In genomic region chr3:146953523-146954125, GRCh38 we compare ENCODE assay signal across 18 cellular contexts.
DNase-seq lines count a peak whose midpoint lies in the region; ATAC-seq and TF ChIP-seq lines count a peak whose summit lies in the region.
"Had no signal": no experiment of that assay in that cellular context is flagged by ENCODE, and none has a peak within 500 bp of the region (broad histone marks: within the 10 kb centered on the region; RNA-seq: fewer than 3 reads in every experiment).

No MANE protein-coding gene starts in this region.

- in situ Hi-C loops in G401 (cut with HindIII; ENCODE audit: low sequenced_read_pairs): no loop called here

- 24 to 30% methylated on average over 3 of the region's 3 CpGs for WGBS in body of pancreas, 2 donors

- no peak for TF ChIP-seq POLR2A in body of pancreas (IDR thresholded peaks at IDR 0.05)

- H3K4me1 ChIP-seq in body of pancreas: peaks cover 8% of the 10 kb centered on the region
- H3K4me1 ChIP-seq: esophagus muscularis mucosa, Peyer's patch had no signal

- ATAC-seq in body of pancreas (peak; percentile 18), GM18873 (IDR thresholded peaks at IDR 0.05; ENCODE audit: low FRiP score, unreplicated experiment) (no peak)
- ATAC-seq in activated T-cell treated with anti-CD3 and anti-CD28 coated beads, Interleukin-2, amount 50 U/mL, for 72 hours (replicated peaks in 1 of 2): no peak
- ATAC-seq: left colon had no signal

- no peak overlapping the region for H3K4me3 Mint-ChIP-seq in activated T-cell treated with anti-CD3 and anti-CD28 coated beads, Interleukin-2, amount 50 U/mL, for 72 hours

- no peak overlapping the region for H3K27ac ChIP-seq in body of pancreas
- H3K27ac ChIP-seq: esophagus muscularis mucosa, Peyer's patch, WERI-Rb-1 had no signal

- peak; percentile 61 for DNase-seq in G401 (ENCODE audit: low spot score)
- DNase-seq in body of pancreas: no peak
- peak; percentile 7 for DNase-seq in inferior parietal cortex (ENCODE audit: extremely low spot score)
- peak; percentile 6 for DNase-seq in retina
- no peak for DNase-seq in posterior vena cava (ENCODE audit: low spot score)
- DNase-seq in stimulated activated naive CD4-positive, alpha-beta T cell (lab: John Stamatoyannopoulos, UW): no peak
- DNase-seq in activated T-cell treated with anti-CD3 and anti-CD28 coated beads, Interleukin-2, amount 50 U/mL, for 72 hours: no peak
- DNase-seq: activated CD8-positive, alpha-beta memory T cell treated with anti-CD3 and anti-CD28 coated beads for 24 hours; dermis blood vessel endothelial cell; left colon; NCI-H1092 treated with DMSO at 0.1 percent for 48 hours; NCI-H774; Peyer's patch; SW 1271; WERI-Rb-1 had no signal

- H3K27me3 Mint-ChIP-seq in activated T-cell treated with anti-CD3 and anti-CD28 coated beads, Interleukin-2, amount 50 U/mL, for 72 hours (ENCODE audit: low read depth): no peaks in the 10 kb centered on the region

- no peaks in the 10 kb centered on the region for H3K4me1 Mint-ChIP-seq in activated T-cell treated with anti-CD3 and anti-CD28 coated beads, Interleukin-2, amount 50 U/mL, for 72 hours (ENCODE audit: low read depth)

- H3K27ac Mint-ChIP-seq in activated T-cell treated with anti-CD3 and anti-CD28 coated beads, Interleukin-2, amount 50 U/mL, for 72 hours: no peak overlapping the region
- H3K27ac Mint-ChIP-seq: activated T-helper 2 cell treated with anti-CD3 and anti-CD28 coated beads, Interferon-gamma antibody, Interleukin-2, Interleukin-4, amounts not matched to agents 10 μg/mL and 5 μg/mL and 100 μg/mL, durations not matched to agents 14 hours and 24 hours and 36 hours had no signal

- H3K36me3 ChIP-seq in body of pancreas (replicated peaks in 1 of 2; ENCODE audit: insufficient read depth in 1 of 2, low read depth in 2 of 2): no peaks in the 10 kb centered on the region
- H3K36me3 ChIP-seq: esophagus muscularis mucosa, Peyer's patch, WERI-Rb-1 had no signal

- intact Hi-C loops in body of pancreas (cut with DNase I) (no loop called here), posterior vena cava (cut with DNase I) (no loop called here)

- peaks cover 0 to 1% of the 10 kb centered on the region in 2 donors for H3K9me3 Mint-ChIP-seq in activated T-cell treated with anti-CD3 and anti-CD28 coated beads, Interleukin-2, amount 50 U/mL, for 72 hours
- H3K9me3 Mint-ChIP-seq: activated T-helper 2 cell treated with anti-CD3 and anti-CD28 coated beads, Interferon-gamma antibody, Interleukin-2, Interleukin-4, amounts not matched to agents 10 μg/mL and 5 μg/mL and 100 μg/mL, durations not matched to agents 14 hours and 24 hours and 36 hours had no signal

- H3K4me3 ChIP-seq in body of pancreas: no peak overlapping the region
- H3K4me3 ChIP-seq: esophagus muscularis mucosa, Peyer's patch had no signal

- no peak for TF ChIP-seq CTCF in body of pancreas (IDR thresholded peaks at IDR 0.05)

- no peaks in the 10 kb centered on the region for H3K36me3 Mint-ChIP-seq in activated T-cell treated with anti-CD3 and anti-CD28 coated beads, Interleukin-2, amount 50 U/mL, for 72 hours (ENCODE audit: insufficient read depth in 2 of 2)

- no peaks in the 10 kb centered on the region for H3K27me3 ChIP-seq in body of pancreas
- H3K27me3 ChIP-seq: esophagus muscularis mucosa, Peyer's patch had no signal

- H3K9me3 ChIP-seq in body of pancreas: no peaks in the 10 kb centered on the region
- H3K9me3 ChIP-seq: esophagus muscularis mucosa, Peyer's patch had no signal

Comparison
In these comparisons a context has a peak if more than half of its experiments do, and no peak if none do; other contexts are left out.
1. DNase-seq: peak in G401 (single experiment), inferior parietal cortex (single experiment) and retina (single experiment); none in body of pancreas (0 of 4), posterior vena cava (single experiment), stimulated activated naive CD4-positive, alpha-beta T cell (0 of 6) and activated T-cell treated with anti-CD3 and anti-CD28 coated beads, Interleukin-2, amount 50 U/mL, for 72 hours (0 of 2).